21 cellular contexts compared by ENCODE assay signal in the genomic region with DNA sequence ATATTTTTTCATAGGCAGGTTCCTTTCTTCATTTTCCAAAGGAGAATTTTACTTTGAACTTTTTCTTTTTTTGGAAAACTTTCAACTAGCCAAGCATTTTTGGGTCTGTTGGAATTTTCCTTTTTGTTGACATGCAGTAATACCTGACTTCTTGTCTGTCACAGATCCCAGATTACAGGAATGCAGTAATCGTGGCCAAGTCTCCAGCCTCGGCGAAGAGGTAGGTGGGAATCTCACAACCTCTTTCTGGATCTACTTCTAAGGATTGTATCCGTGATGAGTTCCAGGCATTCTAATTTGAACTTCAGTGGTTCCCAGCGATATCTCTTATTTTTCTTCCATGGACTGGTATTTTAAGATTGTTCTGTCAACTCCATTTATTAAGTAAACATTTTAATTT.
"Had no signal": no experiment of that assay in that cellular context is flagged by ENCODE, and none has a peak within 500 bp of the region (broad histone marks: within the 10 kb centered on the region; RNA-seq: fewer than 3 reads in every experiment).

No MANE protein-coding gene starts in this region.

- H3K4me1 ChIP-seq: lower lobe of right lung, prostate gland, right atrium auricular region, transverse colon had no signal

- H3K9me3 Mint-ChIP-seq: activated naive CD8-positive, alpha-beta T cell treated with anti-CD3 and anti-CD28 coated beads for 36 hours; activated T-helper 17 cell treated with anti-CD3 and anti-CD28 coated beads, Interleukin-2, amount 50 U/mL, for 72 hours had no signal

- H3K4me2 ChIP-seq: hepatocyte had no signal

- H3K4me3 Mint-ChIP-seq: activated naive CD8-positive, alpha-beta T cell treated with anti-CD3 and anti-CD28 coated beads for 36 hours; activated T-helper 17 cell treated with anti-CD3 and anti-CD28 coated beads, Interleukin-2, amount 50 U/mL, for 72 hours; naive thymus-derived CD4-positive, alpha-beta T cell; stimulated activated memory B cell treated with anti-CD40 and anti-IgM and Interleukin-4, amounts not matched to agents 10 μg/mL and 1 μg/mL and 100 μg/mL, for 72 hours had no signal

- H2AFZ ChIP-seq: hepatocyte had no signal

- H3K4me1 Mint-ChIP-seq: activated naive CD8-positive, alpha-beta T cell treated with anti-CD3 and anti-CD28 coated beads for 36 hours; activated T-helper 17 cell treated with anti-CD3 and anti-CD28 coated beads, Interleukin-2, amount 50 U/mL, for 72 hours; stimulated activated memory B cell treated with anti-CD40 and anti-IgM and Interleukin-4, amounts not matched to agents 10 μg/mL and 1 μg/mL and 100 μg/mL, for 72 hours had no signal

- H3K27ac Mint-ChIP-seq: activated naive CD8-positive, alpha-beta T cell treated with anti-CD3 and anti-CD28 coated beads for 36 hours; activated T-helper 17 cell treated with anti-CD3 and anti-CD28 coated beads, Interleukin-2, amount 50 U/mL, for 72 hours; stimulated activated memory B cell treated with anti-CD40 and anti-IgM and Interleukin-4, amounts not matched to agents 10 μg/mL and 1 μg/mL and 100 μg/mL, for 72 hours had no signal

- FAIRE-seq: bronchial epithelial cell, endometrium had no signal

- H3K27ac ChIP-seq: hepatocyte, lower lobe of right lung, prostate gland, right atrium auricular region, stomach, suprapubic skin had no signal

- H3K79me2 ChIP-seq: hepatocyte had no signal

- DNase-seq: activated naive CD4-positive, alpha-beta T cell; activated naive CD8-positive, alpha-beta T cell treated with anti-CD3 and anti-CD28 coated beads for 36 hours; activated T-cell treated with anti-CD3 and anti-CD28 coated beads, Interleukin-2, amount 50 U/mL, for 1 hour; effector CD4-positive, alpha-beta T cell; left colon; lower lobe of right lung; mesendoderm; naive thymus-derived CD4-positive, alpha-beta T cell; stimulated activated CD4-positive, alpha-beta T cell treated with anti-CD3 and anti-CD28 coated beads, Interleukin-2, amount 100 ng/mL, for 24 hours; stomach; T-helper 9 cell; transverse colon; uterus had no signal

- H3K9me3 ChIP-seq: lower lobe of right lung, prostate gland, stomach, suprapubic skin, transverse colon, uterus had no signal

- ATAC-seq: activated T-helper 17 cell treated with anti-CD3 and anti-CD28 coated beads, Interleukin-2, amount 50 U/mL, for 72 hours; left colon; lower lobe of right lung; naive thymus-derived CD4-positive, alpha-beta T cell; stimulated activated memory B cell treated with anti-CD40 and anti-IgM and Interleukin-4, amounts not matched to agents 10 μg/mL and 1 μg/mL and 100 μg/mL, for 72 hours had no signal

- H3K36me3 ChIP-seq: uterus had no signal

- H3K27me3 Mint-ChIP-seq: activated naive CD8-positive, alpha-beta T cell treated with anti-CD3 and anti-CD28 coated beads for 36 hours; activated T-helper 17 cell treated with anti-CD3 and anti-CD28 coated beads, Interleukin-2, amount 50 U/mL, for 72 hours; naive thymus-derived CD4-positive, alpha-beta T cell; stimulated activated memory B cell treated with anti-CD40 and anti-IgM and Interleukin-4, amounts not matched to agents 10 μg/mL and 1 μg/mL and 100 μg/mL, for 72 hours had no signal

- H3K27me3 ChIP-seq: hepatocyte, right atrium auricular region, stomach, suprapubic skin, transverse colon, uterus had no signal

- H3K4me3 ChIP-seq: hepatocyte, lower lobe of right lung, prostate gland, right atrium auricular region, stomach, suprapubic skin, transverse colon, uterus had no signal
